In genomic region chr1:109255097-109255651, GRCh38 we compare ENCODE assay signal across 14 cellular contexts. TPM values are rescaled to one million over a fixed set of nuclear protein-coding genes. Genes with fewer than 3 reads are reported as not detected.
A peak's percentile ranks its signal among the peaks of the same experiment; 100 is the strongest.
DNase-seq lines count a peak whose midpoint lies in the region; ATAC-seq and TF ChIP-seq lines count a peak whose summit lies in the region.
"Had no signal": no experiment of that assay in that cellular context is flagged by ENCODE, and none has a peak within 500 bp of the region (broad histone marks: within the 10 kb centered on the region; RNA-seq: fewer than 3 reads in every experiment).

No MANE protein-coding gene starts in this region.

- peak overlapping the region; percentile 10 for H3K27ac Mint-ChIP-seq in activated T-cell treated with anti-CD3 and anti-CD28 coated beads, Interleukin-2, amount 50 U/mL, for 72 hours

- no peaks in the 10 kb centered on the region for H3K36me3 Mint-ChIP-seq in activated T-cell treated with anti-CD3 and anti-CD28 coated beads, Interleukin-2, amount 50 U/mL, for 72 hours (ENCODE audit: insufficient read depth in 2 of 2)

- no peak overlapping the region for H3K4me3 Mint-ChIP-seq in activated T-cell treated with anti-CD3 and anti-CD28 coated beads, Interleukin-2, amount 50 U/mL, for 72 hours

- H3K27ac ChIP-seq in cingulate gyrus (ENCODE audit: low read depth, low read length) (peak overlapping the region; percentile 94), layer of hippocampus (ENCODE audit: low read depth, low read length) (peak overlapping the region; percentile 95), tibial nerve (peak overlapping the region; percentile 65 to 93 (median 80))
- H3K27ac ChIP-seq: SK-N-MC had no signal

- no peak for TF ChIP-seq POLR2A in tibial nerve (IDR thresholded peaks at IDR 0.05)

- peak overlapping the region in 2 of 4 donors; percentile 15 to 30 for H3K4me3 ChIP-seq in tibial nerve
- H3K4me3 ChIP-seq: upper lobe of right lung had no signal

- DNase-seq in activated T-cell treated with anti-CD3 and anti-CD28 coated beads, Interleukin-2, amount 50 U/mL, for 72 hours, result no peak
- DNase-seq in activated T-cell treated with anti-CD3 and anti-CD28 coated beads, Interleukin-2, amount 50 U/mL, for 1 hour, result no peak
- DNase-seq in tibial nerve (ENCODE audit: low spot score in 2 of 2), result no peak
- no peak for DNase-seq in DMS153 treated with DMSO at 0.1 percent for 48 hours (lab: John Stamatoyannopoulos, UW; ENCODE audit: unreplicated experiment)
- DNase-seq in KG1 (lab: John Stamatoyannopoulos, UW), result no peak
- DNase-seq: activated CD4-positive, alpha-beta T cell treated with anti-CD3 and anti-CD28 coated beads, Interleukin-2, amount 50 U/mL, for 48 hours; NCI-H2029 treated with DMSO at 0.1 percent for 48 hours; stimulated activated CD4-positive, alpha-beta T cell treated with anti-CD3 and anti-CD28 coated beads, Interleukin-2, amount 100 ng/mL, for 48 hours; upper lobe of right lung had no signal

- WGBS in tibial nerve, 2 donors, result 26 to 32% methylated on average over 15 of the region's 15 CpGs

- H3K4me1 Mint-ChIP-seq in activated T-cell treated with anti-CD3 and anti-CD28 coated beads, Interleukin-2, amount 50 U/mL, for 72 hours (ENCODE audit: low read depth), result no peaks in the 10 kb centered on the region

- no peak for TF ChIP-seq CTCF in tibial nerve (IDR thresholded peaks at IDR 0.05)

- H3K27me3 ChIP-seq in layer of hippocampus (ENCODE audit: control insufficient read depth, insufficient read depth, low read length), result no peaks in the 10 kb centered on the region
- no peaks in the 10 kb centered on the region for H3K27me3 ChIP-seq in tibial nerve
- H3K27me3 ChIP-seq: upper lobe of right lung had no signal

- peaks cover 0 to 28% (median 0%) of the 10 kb centered on the region in 3 donors for H3K36me3 ChIP-seq in tibial nerve
- H3K36me3 ChIP-seq: upper lobe of right lung had no signal

- peaks cover 0 to 55% (median 21%) of the 10 kb centered on the region in 4 donors for H3K4me1 ChIP-seq in tibial nerve

- no peaks in the 10 kb centered on the region for H3K27me3 Mint-ChIP-seq in activated T-cell treated with anti-CD3 and anti-CD28 coated beads, Interleukin-2, amount 50 U/mL, for 72 hours (ENCODE audit: low read depth)

- H3K9me3 Mint-ChIP-seq in activated T-cell treated with anti-CD3 and anti-CD28 coated beads, Interleukin-2, amount 50 U/mL, for 72 hours, result no peaks in the 10 kb centered on the region

- peak in 1 of 2 donors; percentile 44 for TF ChIP-seq EP300 in tibial nerve (IDR thresholded peaks at IDR 0.05)

- no peaks in the 10 kb centered on the region for H3K9me3 ChIP-seq in tibial nerve
- H3K9me3 ChIP-seq: upper lobe of right lung had no signal

- no peak for ATAC-seq in activated T-cell treated with anti-CD3 and anti-CD28 coated beads, Interleukin-2, amount 50 U/mL, for 72 hours (replicated peaks in 1 of 2)
- no peak for ATAC-seq in HG02852 (IDR thresholded peaks at IDR 0.05; ENCODE audit: unreplicated experiment)

RNA-seq across cellular contexts. Expression of gene CELSR2, which starts 5.8 kb away (rescaled TPM):
- 1 to 10 TPM; 2.5 to 3.1 TPM for total RNA-seq in activated T-cell treated with anti-CD3 and anti-CD28 coated beads, Interleukin-2, amount 50 U/mL, for 72 hours
- total RNA-seq in tibial nerve, result 10 to 100 TPM; 14.0 to 16.7 (median 16.3) TPM

RNA-seq across cellular contexts. Expression of gene PSRC1, which starts 27.8 kb away (rescaled TPM):
- total RNA-seq in activated T-cell treated with anti-CD3 and anti-CD28 coated beads, Interleukin-2, amount 50 U/mL, for 72 hours, result 10 to 100 TPM; 17.5 to 18.3 TPM
- 10 to 100 TPM; 33.0 to 62.0 (median 47.4) TPM for total RNA-seq in tibial nerve

RNA-seq across cellular contexts. Expression of gene SARS1, which starts 41.5 kb away (rescaled TPM):
- total RNA-seq in activated T-cell treated with anti-CD3 and anti-CD28 coated beads, Interleukin-2, amount 50 U/mL, for 72 hours, result 100 to 1,000 TPM; 413 to 456 TPM
- 100 to 1,000 TPM; 118 to 150 (median 137) TPM for total RNA-seq in tibial nerve

RNA-seq across cellular contexts. Expression of gene MYBPHL, which starts 51.6 kb away (rescaled TPM):
- not detected for total RNA-seq in activated T-cell treated with anti-CD3 and anti-CD28 coated beads, Interleukin-2, amount 50 U/mL, for 72 hours
- not detected for total RNA-seq in tibial nerve
- total RNA-seq: glomerular endothelial cell had no signal
